Comparison of ENCODE assay signal across 21 cellular contexts in genomic region chr10:88827718-88828117, GRCh38. TPM values are rescaled to one million over a fixed set of nuclear protein-coding genes. Genes with fewer than 3 reads are reported as not detected.
DNase-seq lines count a peak whose midpoint lies in the region; ATAC-seq lines count a peak whose summit lies in the region.
"Had no signal": no experiment of that assay in that cellular context is flagged by ENCODE, and none has a peak within 500 bp of the region (broad histone marks: within the 10 kb centered on the region; RNA-seq: fewer than 3 reads in every experiment).

No MANE protein-coding gene starts in this region.

- ATAC-seq in activated naive CD4-positive, alpha-beta T cell treated with anti-CD3 and anti-CD28 coated beads, Interleukin-2, amount 50 U/mL, for 72 hours, result peak; percentile 79 to 82
- no peak for ATAC-seq in HG02763 (IDR thresholded peaks at IDR 0.05; ENCODE audit: unreplicated experiment)
- ATAC-seq: Panc1 had no signal

- intact Hi-C loops in activated T-helper 2 cell treated with anti-CD3 and anti-CD28 coated beads, Interferon-gamma antibody, Interleukin-2, Interleukin-4, amounts not matched to agents 10 μg/mL and 5 μg/mL and 100 μg/mL, durations not matched to agents 14 hours and 24 hours and 36 hours (cut with micrococcal nuclease), result loop anchor here (2.0 to 5.0 kb wide), 4 partner anchors 35 to 255 kb away; no protein-coding TSS in a partner anchor

- H3K36me3 Mint-ChIP-seq in activated naive CD4-positive, alpha-beta T cell treated with anti-CD3 and anti-CD28 coated beads, Interleukin-2, amount 50 U/mL, for 72 hours, result peaks cover 4 to 19% of the 10 kb centered on the region in 2 donors
- H3K36me3 Mint-ChIP-seq in activated T-helper 2 cell treated with anti-CD3 and anti-CD28 coated beads, Interferon-gamma antibody, Interleukin-2, Interleukin-4, amounts not matched to agents 10 μg/mL and 5 μg/mL and 100 μg/mL, durations not matched to agents 14 hours and 24 hours and 36 hours (ENCODE audit: low read depth), result peaks cover 14% of the 10 kb centered on the region

- no peak overlapping the region for H3K4me3 Mint-ChIP-seq in activated T-helper 2 cell treated with anti-CD3 and anti-CD28 coated beads, Interferon-gamma antibody, Interleukin-2, Interleukin-4, amounts not matched to agents 10 μg/mL and 5 μg/mL and 100 μg/mL, durations not matched to agents 14 hours and 24 hours and 36 hours (ENCODE audit: low read depth)
- H3K4me3 Mint-ChIP-seq: B cell, H9, HFFc6 had no signal

- H3K27ac Mint-ChIP-seq in activated naive CD4-positive, alpha-beta T cell treated with anti-CD3 and anti-CD28 coated beads, Interleukin-2, amount 50 U/mL, for 72 hours, result no peak overlapping the region
- H3K27ac Mint-ChIP-seq in activated T-helper 2 cell treated with anti-CD3 and anti-CD28 coated beads, Interferon-gamma antibody, Interleukin-2, Interleukin-4, amounts not matched to agents 10 μg/mL and 5 μg/mL and 100 μg/mL, durations not matched to agents 14 hours and 24 hours and 36 hours, result peak overlapping the region; percentile 9
- H3K27ac Mint-ChIP-seq: B cell, H9, HFFc6 had no signal

- H3K9me3 Mint-ChIP-seq in activated naive CD4-positive, alpha-beta T cell treated with anti-CD3 and anti-CD28 coated beads, Interleukin-2, amount 50 U/mL, for 72 hours, result peaks cover 12 to 13% of the 10 kb centered on the region in 2 donors
- H3K9me3 Mint-ChIP-seq in activated T-helper 2 cell treated with anti-CD3 and anti-CD28 coated beads, Interferon-gamma antibody, Interleukin-2, Interleukin-4, amounts not matched to agents 10 μg/mL and 5 μg/mL and 100 μg/mL, durations not matched to agents 14 hours and 24 hours and 36 hours, result peaks cover 4% of the 10 kb centered on the region
- H3K9me3 Mint-ChIP-seq: H9, HFFc6 had no signal

- H3K27me3 Mint-ChIP-seq in activated T-helper 2 cell treated with anti-CD3 and anti-CD28 coated beads, Interferon-gamma antibody, Interleukin-2, Interleukin-4, amounts not matched to agents 10 μg/mL and 5 μg/mL and 100 μg/mL, durations not matched to agents 14 hours and 24 hours and 36 hours (ENCODE audit: low read depth), result no peaks in the 10 kb centered on the region

- H3K4me1 Mint-ChIP-seq in activated T-helper 2 cell treated with anti-CD3 and anti-CD28 coated beads, Interferon-gamma antibody, Interleukin-2, Interleukin-4, amounts not matched to agents 10 μg/mL and 5 μg/mL and 100 μg/mL, durations not matched to agents 14 hours and 24 hours and 36 hours (ENCODE audit: low read depth), result peaks cover 67% of the 10 kb centered on the region

- DNase-seq in DMS79 treated with DMSO at 0.1 percent for 48 hours (lab: John Stamatoyannopoulos, UW), result peak; percentile 5
- no peak for DNase-seq in DMS79 (lab: John Stamatoyannopoulos, UW)
- DNase-seq in activated naive CD4-positive, alpha-beta T cell treated with anti-CD3 and anti-CD28 coated beads, Interleukin-2, amount 50 U/mL, for 72 hours (ENCODE audit: low spot score in 2 of 2), result no peak
- no peak for DNase-seq in activated naive CD4-positive, alpha-beta T cell (lab: John Stamatoyannopoulos, UW)
- DNase-seq in activated T-helper 2 cell treated with anti-CD3 and anti-CD28 coated beads, Interferon-gamma antibody, Interleukin-2, Interleukin-4, amounts not matched to agents 10 μg/mL and 5 μg/mL and 100 μg/mL, durations not matched to agents 14 hours and 24 hours and 36 hours (ENCODE audit: low spot score), result no peak
- DNase-seq in NCI-H2196 (lab: John Stamatoyannopoulos, UW; ENCODE audit: unreplicated experiment), result no peak
- DNase-seq: Calu3, H9, HFFc6, KG1, MM.1S, NCI-H2081, NCI-H226, NCI-H510A, NCI-H69, SHP77 treated with DMSO at 0.1 percent for 48 hours had no signal

RNA-seq across cellular contexts. Expression of gene ANKRD22, which starts 23.9 kb away (rescaled TPM):
- total RNA-seq in activated naive CD4-positive, alpha-beta T cell treated with anti-CD3 and anti-CD28 coated beads, Interleukin-2, amount 50 U/mL, for 72 hours, result under 1 TPM; 0.18 to 0.78 TPM
- not detected in 2 replicates for total RNA-seq in activated T-helper 2 cell treated with anti-CD3 and anti-CD28 coated beads, Interferon-gamma antibody, Interleukin-2, Interleukin-4, amounts not matched to agents 10 μg/mL and 5 μg/mL and 100 μg/mL, durations not matched to agents 14 hours and 24 hours and 36 hours
- total RNA-seq: B cell, H9, HFFc6, IMR-90 had no signal

RNA-seq across cellular contexts. Expression of gene LIPM, which starts 25.2 kb away (rescaled TPM):
- total RNA-seq in activated naive CD4-positive, alpha-beta T cell treated with anti-CD3 and anti-CD28 coated beads, Interleukin-2, amount 50 U/mL, for 72 hours, result not detected
- total RNA-seq in activated T-helper 2 cell treated with anti-CD3 and anti-CD28 coated beads, Interferon-gamma antibody, Interleukin-2, Interleukin-4, amounts not matched to agents 10 μg/mL and 5 μg/mL and 100 μg/mL, durations not matched to agents 14 hours and 24 hours and 36 hours, result not detected in 2 replicates
- total RNA-seq: B cell, Calu3, GM23248, H9, HFFc6, IMR-90 had no signal

RNA-seq across cellular contexts. Expression of gene STAMBPL1, which starts 52.3 kb away (rescaled TPM):
- total RNA-seq in activated naive CD4-positive, alpha-beta T cell treated with anti-CD3 and anti-CD28 coated beads, Interleukin-2, amount 50 U/mL, for 72 hours, result 10 to 100 TPM; 15.7 to 57.0 TPM
- total RNA-seq in activated T-helper 2 cell treated with anti-CD3 and anti-CD28 coated beads, Interferon-gamma antibody, Interleukin-2, Interleukin-4, amounts not matched to agents 10 μg/mL and 5 μg/mL and 100 μg/mL, durations not matched to agents 14 hours and 24 hours and 36 hours, result 44.2 and 47.2 TPM in 2 replicates
